In genomic region chr1:109640285-109640865, GRCh38 we compare ENCODE assay signal across 7 cellular contexts. TPM values are rescaled to one million over a fixed set of nuclear protein-coding genes. Genes with fewer than 3 reads are reported as not detected.
DNase-seq lines count a peak whose midpoint lies in the region; ATAC-seq, FAIRE-seq and TF ChIP-seq lines count a peak whose summit lies in the region.

No MANE protein-coding gene starts in this region.

- intact Hi-C loops in activated CD4-positive, alpha-beta memory T cell treated with anti-CD3 and anti-CD28 coated beads for 36 hours (cut with micrococcal nuclease): loop anchor here (1.0 kb wide), 1 partner anchor 94 kb away; no protein-coding TSS in a partner anchor

- H3K36me3 Mint-ChIP-seq in activated CD4-positive, alpha-beta memory T cell treated with anti-CD3 and anti-CD28 coated beads for 36 hours: no peaks in the 10 kb centered on the region

- POLR2A ChIA-PET in activated CD4-positive, alpha-beta memory T cell treated with anti-CD3 and anti-CD28 coated beads for 36 hours (lab: Charles Lee): interaction anchor here (1.2 to 1.8 kb wide), 3 partner anchors 11 to 94 kb away, joined by 3 to 10 read pairs (median 6); partner anchors contain the start of gene GNAI3

- no peaks in the 10 kb centered on the region for H3K9me3 Mint-ChIP-seq in activated CD4-positive, alpha-beta memory T cell treated with anti-CD3 and anti-CD28 coated beads for 36 hours

- H3K27me3 Mint-ChIP-seq in activated CD4-positive, alpha-beta memory T cell treated with anti-CD3 and anti-CD28 coated beads for 36 hours: no peaks in the 10 kb centered on the region

- no peak for TF ChIP-seq POLR2A in GM12891 (IDR thresholded peaks at IDR 0.05; ENCODE audit: low read depth, low read length)

- CTCF ChIA-PET in activated CD4-positive, alpha-beta memory T cell treated with anti-CD3 and anti-CD28 coated beads for 36 hours (lab: Charles Lee): interaction anchor here (0.5 to 10.9 kb wide), 79 partner anchors 10 to 1524 kb away, joined by 3 to 242 read pairs (median 4); partner anchors contain the start of genes AHCYL1, AMIGO1, AMPD2 and EPS8L3

- peak; percentile 63 for ATAC-seq in HG02973 (IDR thresholded peaks at IDR 0.05; ENCODE audit: unreplicated experiment)

- no peak overlapping the region for H3K27ac Mint-ChIP-seq in activated CD4-positive, alpha-beta memory T cell treated with anti-CD3 and anti-CD28 coated beads for 36 hours

- H3K4me3 Mint-ChIP-seq in activated CD4-positive, alpha-beta memory T cell treated with anti-CD3 and anti-CD28 coated beads for 36 hours: no peak overlapping the region

- peaks cover 5% of the 10 kb centered on the region for H3K4me1 Mint-ChIP-seq in activated CD4-positive, alpha-beta memory T cell treated with anti-CD3 and anti-CD28 coated beads for 36 hours (ENCODE audit: low read depth)

- no peak for DNase-seq in GM12891 (ENCODE audit: insufficient read length, low spot score)
- peak; percentile 85 for DNase-seq in NCI-H82 (lab: John Stamatoyannopoulos, UW)
- DNase-seq in activated CD4-positive, alpha-beta memory T cell treated with anti-CD3 and anti-CD28 coated beads for 36 hours: peak; percentile 93
- DNase-seq in effector CD4-positive, alpha-beta T cell: peak; percentile 86
- peak; percentile 69 for DNase-seq in middle frontal gyrus (ENCODE audit: extremely low spot score, low spot score)
- peak; percentile 72 to 95 for DNase-seq in stimulated activated CD8-positive, alpha-beta memory T cell treated with anti-CD3 and anti-CD28 coated beads, Interleukin-4, amount 100 ng/mL, for 4 hours (ENCODE audit: low read depth in 2 of 2, low spot score in 1 of 2)

- peak; percentile 95 for FAIRE-seq in GM12891 (lab: Jason Lieb, UNC)

TF ChIP-seq in GM12891, 5 proteins besides CTCF, POLR2A, EP300 and RAD21:
- TF ChIP-seq SPI1 (IDR thresholded peaks at IDR 0.05; ENCODE audit: low read depth, low read length) (no peak), POLR2AphosphoS5 (IDR thresholded peaks at IDR 0.05; ENCODE audit: low read depth, low read length) (no peak)

RNA-seq across cellular contexts. Expression of gene GSTM4, which starts 15.5 kb away (rescaled TPM):
- 13.9 TPM for polyA plus RNA-seq in GM12891 (2012; ENCODE audit: low read depth, missing spikeins)
- 10 to 100 TPM in 1 of 2 experiments, 1 to 10 TPM in 1; 8.2 to 12.0 TPM for total RNA-seq in activated CD4-positive, alpha-beta memory T cell treated with anti-CD3 and anti-CD28 coated beads for 36 hours

RNA-seq across cellular contexts. Expression of gene AMPD2, which starts 20.7 kb away (rescaled TPM):
- 52.7 TPM for polyA plus RNA-seq in GM12891 (2012; ENCODE audit: low read depth, missing spikeins)
- 10 to 100 TPM; 79.1 to 93.3 TPM for total RNA-seq in activated CD4-positive, alpha-beta memory T cell treated with anti-CD3 and anti-CD28 coated beads for 36 hours

RNA-seq across cellular contexts. Expression of gene GNAT2, which starts 21.0 kb away (rescaled TPM):
- polyA plus RNA-seq in GM12891 (2012; ENCODE audit: low read depth, missing spikeins): 0.27 TPM
- under 1 TPM; 0.29 to 0.31 TPM for total RNA-seq in activated CD4-positive, alpha-beta memory T cell treated with anti-CD3 and anti-CD28 coated beads for 36 hours

RNA-seq across cellular contexts. Expression of gene GSTM2, which starts 27.5 kb away (rescaled TPM):
- 94.6 TPM for polyA plus RNA-seq in GM12891 (2012; ENCODE audit: low read depth, missing spikeins)
- 10 to 100 TPM in 1 of 2 experiments, 1 to 10 TPM in 1; 8.2 to 11.9 TPM for total RNA-seq in activated CD4-positive, alpha-beta memory T cell treated with anti-CD3 and anti-CD28 coated beads for 36 hours

RNA-seq across cellular contexts. Expression of gene GSTM1, which starts 47.2 kb away (rescaled TPM):
- not detected for polyA plus RNA-seq in GM12891 (2012; ENCODE audit: low read depth, missing spikeins)
- under 1 TPM in 1 of 2 experiments, not detected in 1; 0.22 TPM for total RNA-seq in activated CD4-positive, alpha-beta memory T cell treated with anti-CD3 and anti-CD28 coated beads for 36 hours
